Comparison of ENCODE assay signal across 7 cellular contexts in genomic region chr1:94884101-94884875, GRCh38. TPM values are rescaled to one million over a fixed set of nuclear protein-coding genes. Genes with fewer than 3 reads are reported as not detected.
A peak's percentile ranks its signal among the peaks of the same experiment; 100 is the strongest.
DNase-seq lines count a peak whose midpoint lies in the region; FAIRE-seq and TF ChIP-seq lines count a peak whose summit lies in the region.

No MANE protein-coding gene starts in this region.

- TF ChIP-seq POLR2A in GM12891 (IDR thresholded peaks at IDR 0.05; ENCODE audit: low read depth, low read length), result no peak

- H3K27me3 ChIP-seq in smooth muscle cell (ENCODE audit: low read depth), result no peaks in the 10 kb centered on the region

- H4K20me1 ChIP-seq in smooth muscle cell (ENCODE audit: low read depth), result no peaks in the 10 kb centered on the region

- TF ChIP-seq CTCF in HEK293 (tag by site-specific recombination; IDR thresholded peaks at IDR 0.05) (no peak), smooth muscle cell (IDR thresholded peaks at IDR 0.05; ENCODE audit: borderline replicate concordance, insufficient read depth, poor library complexity, severe bottlenecking) (no peak)

- H3K9ac ChIP-seq in smooth muscle cell (ENCODE audit: low read depth), result no peak overlapping the region

- peak overlapping the region; percentile 52 for H3K4me2 ChIP-seq in smooth muscle cell

- H3K9me3 ChIP-seq in HEK293 (ENCODE audit: control insufficient read depth, insufficient read depth, low read depth, low read length) (no peaks in the 10 kb centered on the region), smooth muscle cell (replicated peaks; ENCODE audit: low read depth) (no peaks in the 10 kb centered on the region)

- H3K4me1 ChIP-seq in HEK293 (ENCODE audit: control insufficient read depth, insufficient read depth, low read length) (0 out of 2 replicates have a peak, but pooled peaks cover 3% of the 10 kb centered on the region), smooth muscle cell (ENCODE audit: low read depth) (peaks cover 13% of the 10 kb centered on the region)

- H3K27ac ChIP-seq in HEK293 (ENCODE audit: extremely low read depth, low read depth, low read length) (no peak overlapping the region), smooth muscle cell (ENCODE audit: low read depth) (peak overlapping the region; percentile 58)

- H3K4me3 ChIP-seq in HEK293 (ENCODE audit: low read depth, low read length) (no peak overlapping the region), smooth muscle cell (no peak overlapping the region)

- peaks cover 15% of the 10 kb centered on the region for H3F3A ChIP-seq in smooth muscle cell (ENCODE audit: low read depth)

- CTCF ChIA-PET in HEK293 (lab: Yijun Ruan, JAX), result interaction anchor here (0.8 to 1.0 kb wide), 2 partner anchors 30 to 158 kb away, joined by 3 to 4 read pairs; no protein-coding TSS in a partner anchor

- 52% methylated on average over 12 of the region's 12 CpGs for whole genome bisulfite sequencing in smooth muscle cell (ENCODE audit: low lambda C conversion rate)

- POLR2A ChIA-PET in HEK293 (lab: Yijun Ruan, JAX), result interaction anchor here (1.7 kb wide), 1 partner anchor 30 kb away, joined by 4 read pairs; no protein-coding TSS in a partner anchor

- no peak for FAIRE-seq in GM12891 (lab: Jason Lieb, UNC)

- H3K79me2 ChIP-seq in smooth muscle cell (ENCODE audit: low read depth), result no peaks in the 10 kb centered on the region

- no peak overlapping the region for H2AFZ ChIP-seq in smooth muscle cell (ENCODE audit: low read depth)

- peak; percentile 59 for DNase-seq in amniotic stem cell (lab: John Stamatoyannopoulos, UW)
- peak; percentile 3 to 9 for DNase-seq in hippocampal formation (lab: John Stamatoyannopoulos, UW)
- no peak for DNase-seq in smooth muscle cell (lab: John Stamatoyannopoulos, UW; ENCODE audit: unreplicated experiment)
- DNase-seq in HK-2 (ENCODE audit: unreplicated experiment), result no peak
- no peak for DNase-seq in NCI-H510A (lab: John Stamatoyannopoulos, UW)
- no peak for DNase-seq in GM12891 (ENCODE audit: insufficient read length, low spot score)

- H3K36me3 ChIP-seq in HEK293 (ENCODE audit: control insufficient read depth in 2 of 2, insufficient read depth in 1 of 2, low read length in 2 of 2) (no peaks in the 10 kb centered on the region), smooth muscle cell (ENCODE audit: low read depth) (no peaks in the 10 kb centered on the region)

TF ChIP-seq in HEK293, 187 proteins besides CTCF, POLR2A, EP300 and RAD21 (continues in another document):
- no peak for TF ChIP-seq PATZ1 (tag by site-specific recombination; IDR thresholded peaks at IDR 0.05)
- no peak for TF ChIP-seq ZNF26 (tag by site-specific recombination; IDR thresholded peaks at IDR 0.05)
- no peak for TF ChIP-seq ZNF488 (tag by site-specific recombination; IDR thresholded peaks at IDR 0.05)
- TF ChIP-seq ZNF701 (tag by site-specific recombination; IDR thresholded peaks at IDR 0.05), result no peak

TF ChIP-seq in GM12891, 5 proteins besides CTCF, POLR2A, EP300 and RAD21:
- TF ChIP-seq TAF1 (IDR thresholded peaks at IDR 0.05; ENCODE audit: low read depth, low read length), result no peak
- no peak for TF ChIP-seq POLR2AphosphoS5 (IDR thresholded peaks at IDR 0.05; ENCODE audit: low read depth, low read length)
- no peak for TF ChIP-seq SPI1 (IDR thresholded peaks at IDR 0.05; ENCODE audit: low read depth, low read length)
- no peak for TF ChIP-seq PAX5 (IDR thresholded peaks at IDR 0.05; ENCODE audit: insufficient read depth, low read length, severe bottlenecking)
- no peak for TF ChIP-seq POU2F2 (IDR thresholded peaks at IDR 0.05; ENCODE audit: low read depth, low read length)
TF ChIP-seq in GM12891: peak in this region for 0.

RNA-seq across cellular contexts. Expression of gene CNN3, which starts 42.6 kb away (rescaled TPM):
- total RNA-seq in smooth muscle cell, result 467 and 525 TPM in 2 replicates
- 545 and 633 TPM in 2 replicates for polyA plus RNA-seq in smooth muscle cell
- polyA plus RNA-seq in GM12891 (2012; ENCODE audit: low read depth, missing spikeins), result 11.5 TPM

Comparison
In these comparisons a context has a peak if more than half of its experiments do, and no peak if none do; other contexts are left out.
1. DNase-seq: peak in amniotic stem cell (single experiment) and hippocampal formation (2 of 2); none in smooth muscle cell (single experiment), HK-2 (single experiment), NCI-H510A (single experiment) and GM12891 (single experiment).